27 cellular contexts compared by ENCODE assay signal in genomic region chr4:109166586-109166985, GRCh38.
"Had no signal": no experiment of that assay in that cellular context is flagged by ENCODE, and none has a peak within 500 bp of the region (broad histone marks: within the 10 kb centered on the region; RNA-seq: fewer than 3 reads in every experiment).

No MANE protein-coding gene starts in this region.

- H3K27me3 ChIP-seq: adrenal gland, body of pancreas, gastrocnemius medialis, heart left ventricle had no signal

- H3K27ac ChIP-seq: adrenal gland, body of pancreas, gastrocnemius medialis, heart left ventricle had no signal

- H3K4me3 ChIP-seq: adrenal gland, body of pancreas, gastrocnemius medialis, heart left ventricle had no signal

- H3K36me3 ChIP-seq: adrenal gland, gastrocnemius medialis, heart left ventricle had no signal

- H3K9me3 ChIP-seq: adrenal gland, body of pancreas, gastrocnemius medialis, heart left ventricle had no signal

- DNase-seq: activated CD4-positive, alpha-beta memory T cell treated with anti-CD3 and anti-CD28 coated beads for 36 hours; activated CD4-positive, alpha-beta T cell treated with anti-CD3 and anti-CD28 coated beads for 36 hours; activated CD4-positive, alpha-beta T cell treated with anti-CD3 and anti-CD28 coated beads, Interleukin-2, amount 10 ng/mL, durations not matched to agents 24 days and 14 days; activated CD4-positive, CD25-positive, alpha-beta regulatory T cell; activated CD4-positive, CD25-positive, alpha-beta regulatory T cell treated with anti-CD3 and anti-CD28 coated beads, Interleukin-2, amount 50 U/mL, for 72 hours; activated CD8-positive, alpha-beta memory T cell treated with anti-CD3 and anti-CD28 coated beads, Interleukin-2, amount 10 ng/mL, durations not matched to agents 7 days and 5 days; activated CD8-positive, alpha-beta memory T cell treated with anti-CD3 and anti-CD28 coated beads, Interleukin-2, amount 50 U/mL, for 4 hours; activated CD8-positive, alpha-beta T cell treated with anti-CD3 and anti-CD28 coated beads, Interleukin-2, amount 10 ng/mL, durations not matched to agents 7 days and 5 days; activated effector memory CD4-positive, alpha-beta T cell treated with anti-CD3 and anti-CD28 coated beads, Interleukin-2, amount 50 U/mL, for 16 hours; activated naive CD4-positive, alpha-beta T cell treated with anti-CD3 and anti-CD28 coated beads for 36 hours; activated naive CD8-positive, alpha-beta T cell treated with anti-CD3 and anti-CD28 coated beads for 36 hours; activated naive CD8-positive, alpha-beta T cell treated with anti-CD3 and anti-CD28 coated beads, Interleukin-2, amount 50 U/mL, for 24 hours; activated T-cell treated with anti-CD3 and anti-CD28 coated beads, Interleukin-2, amount 50 U/mL, for 1 hour; activated T-cell treated with anti-CD3 and anti-CD28 coated beads, Interleukin-2, amount 50 U/mL, for 48 hours; adrenal gland; amygdala; aorta; body of pancreas; caudate nucleus; cortex of kidney; dermis blood vessel endothelial cell; effector CD8-positive, alpha-beta T cell; foreskin fibroblast; gastrocnemius medialis; glutamatergic neuron; heart left ventricle; T-helper 2 cell had no signal
